Comparison of ENCODE assay signal across 1 cellular context in genomic region chr6:111132669-111133068, GRCh38. TPM values are rescaled to one million over a fixed set of nuclear protein-coding genes. Genes with fewer than 3 reads are reported as not detected.
"Had no signal": no experiment of that assay in that cellular context is flagged by ENCODE, and none has a peak within 500 bp of the region (broad histone marks: within the 10 kb centered on the region; RNA-seq: fewer than 3 reads in every experiment).

No MANE protein-coding gene starts in this region.

RNA-seq across cellular contexts. Expression of gene SLC16A10, which starts 45.4 kb away (rescaled TPM):
- total RNA-seq: SJSA1 had no signal
